In the genomic region with DNA sequence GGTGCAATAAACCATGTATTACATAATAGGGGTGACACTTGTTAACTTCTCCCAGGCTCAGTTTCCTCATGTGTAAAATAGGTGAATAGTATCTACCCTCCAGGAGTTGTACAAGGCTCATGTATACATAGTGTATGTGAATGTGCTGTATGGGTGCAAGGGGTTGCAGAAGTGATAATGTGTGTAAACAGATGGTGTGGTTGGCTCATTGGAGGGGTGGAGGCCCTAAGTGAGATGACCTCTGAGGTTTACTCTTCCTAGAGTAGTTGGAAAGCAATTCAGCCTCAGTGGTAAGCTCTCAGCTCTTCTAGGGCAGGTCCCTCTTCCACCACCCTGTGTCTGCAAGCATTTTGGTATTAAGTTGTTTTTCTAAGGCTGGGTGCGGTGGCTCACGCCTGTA, we compare ENCODE assay signal across 20 cellular contexts.
A peak's percentile ranks its signal among the peaks of the same experiment; 100 is the strongest.
DNase-seq lines count a peak whose midpoint lies in the region; ATAC-seq and TF ChIP-seq lines count a peak whose summit lies in the region.
"Had no signal": no experiment of that assay in that cellular context is flagged by ENCODE, and none has a peak within 500 bp of the region (broad histone marks: within the 10 kb centered on the region; RNA-seq: fewer than 3 reads in every experiment).

No MANE protein-coding gene starts in this region.

- H3K27me3 Mint-ChIP-seq in activated CD4-positive, alpha-beta T cell treated with anti-CD3 and anti-CD28 coated beads, Interleukin-2, amount 10 ng/mL, durations not matched to agents 24 days and 14 days = no peaks in the 10 kb centered on the region
- H3K27me3 Mint-ChIP-seq in natural killer cell treated with Interleukin-12 subunit alpha and Interleukin-12 subunit beta and Interleukin-15 and Interleukin-18, amount 100 ng/mL, for 72 hours = no peaks in the 10 kb centered on the region

- intact Hi-C loops in activated CD4-positive, alpha-beta T cell treated with anti-CD3 and anti-CD28 coated beads, Interleukin-2, amount 10 ng/mL, durations not matched to agents 24 days and 14 days (cut with micrococcal nuclease) = no loop called here
- intact Hi-C loops in left colon (cut with DNase I, micrococcal nuclease) = no loop called here

- peak overlapping the region; percentile 29 for H3K27ac Mint-ChIP-seq in activated CD4-positive, alpha-beta T cell treated with anti-CD3 and anti-CD28 coated beads, Interleukin-2, amount 10 ng/mL, durations not matched to agents 24 days and 14 days
- H3K27ac Mint-ChIP-seq in natural killer cell treated with Interleukin-12 subunit alpha and Interleukin-12 subunit beta and Interleukin-15 and Interleukin-18, amount 100 ng/mL, for 72 hours = peak overlapping the region; percentile 69 to 80

- H3K4me1 Mint-ChIP-seq in activated CD4-positive, alpha-beta T cell treated with anti-CD3 and anti-CD28 coated beads, Interleukin-2, amount 10 ng/mL, durations not matched to agents 24 days and 14 days = peaks cover 56% of the 10 kb centered on the region
- peaks cover 60 to 61% of the 10 kb centered on the region in 2 donors for H3K4me1 Mint-ChIP-seq in natural killer cell treated with Interleukin-12 subunit alpha and Interleukin-12 subunit beta and Interleukin-15 and Interleukin-18, amount 100 ng/mL, for 72 hours (ENCODE audit: low read depth in 2 of 2)

- H3K4me3 Mint-ChIP-seq in activated CD4-positive, alpha-beta T cell treated with anti-CD3 and anti-CD28 coated beads, Interleukin-2, amount 10 ng/mL, durations not matched to agents 24 days and 14 days = no peak overlapping the region
- H3K4me3 Mint-ChIP-seq in natural killer cell treated with Interleukin-12 subunit alpha and Interleukin-12 subunit beta and Interleukin-15 and Interleukin-18, amount 100 ng/mL, for 72 hours = peak overlapping the region; percentile 32

- H3K36me3 Mint-ChIP-seq in activated CD4-positive, alpha-beta T cell treated with anti-CD3 and anti-CD28 coated beads, Interleukin-2, amount 10 ng/mL, durations not matched to agents 24 days and 14 days (ENCODE audit: low read depth) = peaks cover 40% of the 10 kb centered on the region
- peaks cover 6% of the 10 kb centered on the region for H3K36me3 Mint-ChIP-seq in natural killer cell treated with Interleukin-12 subunit alpha and Interleukin-12 subunit beta and Interleukin-15 and Interleukin-18, amount 100 ng/mL, for 72 hours

- ATAC-seq in left colon (peak; percentile 48), HG02763 (IDR thresholded peaks at IDR 0.05; ENCODE audit: unreplicated experiment) (no peak)
- ATAC-seq in natural killer cell treated with Interleukin-12 subunit alpha and Interleukin-12 subunit beta and Interleukin-15 and Interleukin-18, amount 100 ng/mL, for 72 hours = peak in 1 of 2 donors; percentile 7
- ATAC-seq: K562 had no signal

- no peaks in the 10 kb centered on the region for H3K9me3 Mint-ChIP-seq in activated CD4-positive, alpha-beta T cell treated with anti-CD3 and anti-CD28 coated beads, Interleukin-2, amount 10 ng/mL, durations not matched to agents 24 days and 14 days
- no peaks in the 10 kb centered on the region for H3K9me3 Mint-ChIP-seq in natural killer cell treated with Interleukin-12 subunit alpha and Interleukin-12 subunit beta and Interleukin-15 and Interleukin-18, amount 100 ng/mL, for 72 hours

- TF ChIP-seq POLR2A in erythroblast (IDR thresholded peaks at IDR 0.05; ENCODE audit: low read length) = no peak

- DNase-seq in activated CD4-positive, alpha-beta T cell treated with anti-CD3 and anti-CD28 coated beads, Interleukin-2, amount 10 ng/mL, durations not matched to agents 24 days and 14 days = no peak
- no peak for DNase-seq in activated CD4-positive, alpha-beta T cell treated with anti-CD3 and anti-CD28 coated beads, Interleukin-2, amount 50 U/mL, for 48 hours
- DNase-seq in MV-4-11 (lab: John Stamatoyannopoulos, UW) (peak; percentile 7), left colon (no peak), LoVo (ENCODE audit: low spot score) (no peak), erythroblast (lab: John Stamatoyannopoulos, UW) (no peak)
- DNase-seq in natural killer cell treated with Interleukin-12 subunit alpha and Interleukin-12 subunit beta and Interleukin-15 and Interleukin-18, amount 100 ng/mL, for 72 hours (ENCODE audit: low spot score) = no peak
- DNase-seq: C1 segment of cervical spinal cord; DMS53; GDM1; NCI-H1105 treated with DMSO at 0.1 percent for 48 hours; NCI-H2081; NCI-H2171; NCI-H345; NCI-H524; NCI-H774; NK-92 treated with Interleukin-12 subunit alpha and Interleukin-12 subunit beta, amount 100 ng/mL, for 24 hours; SHP77 treated with DMSO at 0.1 percent for 48 hours had no signal
